Comparison of ENCODE assay signal across 11 cellular contexts in genomic region chr1:236687273-236687672, GRCh38. TPM values are rescaled to one million over a fixed set of nuclear protein-coding genes. Genes with fewer than 3 reads are reported as not detected.
A peak's percentile ranks its signal among the peaks of the same experiment; 100 is the strongest.
DNase-seq lines count a peak whose midpoint lies in the region; ATAC-seq lines count a peak whose summit lies in the region.
"Had no signal": no experiment of that assay in that cellular context is flagged by ENCODE, and none has a peak within 500 bp of the region (broad histone marks: within the 10 kb centered on the region; RNA-seq: fewer than 3 reads in every experiment).

No MANE protein-coding gene starts in this region.

- in situ Hi-C loops in GM23248 (cut with MboI), result no loop called here

- no peak overlapping the region for H3K27ac ChIP-seq in duodenal mucosa (ENCODE audit: low read depth, low read length)
- H3K27ac ChIP-seq in aorta (ENCODE audit: low read depth in 1 of 2, low read length in 2 of 2), result peak overlapping the region in 1 of 2 donors; percentile 24
- H3K27ac ChIP-seq in GM23248, result no peak overlapping the region

- H4K20me1 ChIP-seq in GM23248 (ENCODE audit: insufficient read depth), result no peaks in the 10 kb centered on the region

- ATAC-seq in Right ventricle myocardium inferior (peak; percentile 68), aorta (ENCODE audit: low FRiP score) (peak; percentile 49), HG02870 (IDR thresholded peaks at IDR 0.05; ENCODE audit: unreplicated experiment) (no peak), HG02623 (IDR thresholded peaks at IDR 0.05; ENCODE audit: unreplicated experiment) (no peak)

- H3K36me3 ChIP-seq in duodenal mucosa (ENCODE audit: control insufficient read depth in 1 of 2, insufficient read depth in 2 of 2, low read length in 2 of 2) (no peaks in the 10 kb centered on the region), aorta (ENCODE audit: control insufficient read depth in 1 of 2, insufficient read depth in 2 of 2, low read length in 1 of 2) (no peaks in the 10 kb centered on the region), GM23248 (ENCODE audit: low read depth) (no peaks in the 10 kb centered on the region)

- H3K9me3 ChIP-seq in duodenal mucosa (ENCODE audit: control insufficient read depth in 1 of 2, low read length in 2 of 2), result no peaks in the 10 kb centered on the region
- H3K9me3 ChIP-seq in aorta (ENCODE audit: control insufficient read depth, low read length), result no peaks in the 10 kb centered on the region
- no peaks in the 10 kb centered on the region for H3K9me3 ChIP-seq in GM23248 (ENCODE audit: low read depth)

- no peak overlapping the region for H3K9ac ChIP-seq in duodenal mucosa (ENCODE audit: low read depth in 1 of 2, low read length in 2 of 2)
- H3K9ac ChIP-seq in GM23248, result no peak overlapping the region

- 4 to 12% methylated on average over 8 of the region's 8 CpGs for WGBS in aorta, 2 donors
- 44 to 51% methylated on average over 8 of the region's 8 CpGs for WGBS in GM23248 (ENCODE audit: low coverage in 1 of 2, low lambda C conversion rate in 2 of 2, missing lambda C conversion rate in 2 of 2), 2 experiments

- H3F3A ChIP-seq in GM23248 (ENCODE audit: insufficient read depth), result no peaks in the 10 kb centered on the region

- DNase-seq in Right ventricle myocardium inferior (ENCODE audit: missing footprints) (no peak), cardiac septum (ENCODE audit: low spot score) (no peak), myocyte (ENCODE audit: low read depth) (peak; percentile 75), aorta (no peak), GM23248 (no peak)
- DNase-seq: activated CD8-positive, alpha-beta memory T cell treated with anti-CD3 and anti-CD28 coated beads, Interleukin-2, amount 50 U/mL, for 4 hours; NCI-H69 had no signal

- no peak overlapping the region for H2AFZ ChIP-seq in GM23248

- H3K27me3 ChIP-seq in duodenal mucosa (ENCODE audit: control insufficient read depth in 1 of 2, insufficient read depth in 2 of 2, low read length in 2 of 2) (peaks cover 15 to 20% of the 10 kb centered on the region in 2 donors), aorta (ENCODE audit: control insufficient read depth in 1 of 2, insufficient read depth in 2 of 2, low read length in 1 of 2) (no peaks in the 10 kb centered on the region), GM23248 (replicated peaks; ENCODE audit: insufficient read depth) (peaks cover 22% of the 10 kb centered on the region)

- no peaks in the 10 kb centered on the region for H3K9me2 ChIP-seq in GM23248 (ENCODE audit: insufficient read depth)

- peaks cover 5 to 8% of the 10 kb centered on the region in 2 donors for H3K4me1 ChIP-seq in duodenal mucosa (ENCODE audit: control insufficient read depth in 1 of 2, insufficient read depth in 2 of 2, low read length in 2 of 2)
- H3K4me1 ChIP-seq in aorta (ENCODE audit: control insufficient read depth in 1 of 2, insufficient read depth in 2 of 2, low read length in 2 of 2), result peaks cover 2 to 6% of the 10 kb centered on the region in 2 donors
- H3K4me1 ChIP-seq in GM23248 (ENCODE audit: insufficient read depth), result no peaks in the 10 kb centered on the region

- peak overlapping the region; percentile 46 to 54 for H3K4me3 ChIP-seq in duodenal mucosa (ENCODE audit: low read depth in 1 of 2, low read length in 2 of 2)
- peak overlapping the region; percentile 50 to 94 for H3K4me3 ChIP-seq in aorta (ENCODE audit: low read length in 2 of 2)
- no peak overlapping the region for H3K4me3 ChIP-seq in GM23248

- no peaks in the 10 kb centered on the region for H3K79me2 ChIP-seq in GM23248 (ENCODE audit: insufficient read depth)

- no peak overlapping the region for H3K4me2 ChIP-seq in GM23248 (ENCODE audit: unreplicated experiment)

- intact Hi-C loops in Right ventricle myocardium inferior (cut with DNase I) (loop anchor here (2.0 kb wide), 2 partner anchors 60 to 78 kb away; no protein-coding TSS in a partner anchor), cardiac septum (cut with DNase I) (no loop called here), aorta (cut with DNase I) (loop anchor here in 1 of 2 donors (10.0 kb wide), 1 partner anchor 82 kb away; the partner anchor contains the start of gene HEATR1)

RNA-seq across cellular contexts. Expression of gene ACTN2, which starts 1.0 kb away (rescaled TPM):
- 2,525 TPM for total RNA-seq in Right ventricle myocardium inferior
- 3,389 TPM for total RNA-seq in cardiac septum
- 178 and 220 TPM in 2 replicates for total RNA-seq in myocyte
- polyA plus RNA-seq in myocyte (2012), result 213 TPM
- total RNA-seq in aorta, result 10 to 100 TPM; 15.7 to 40.5 TPM
- 10 to 100 TPM in 1 of 2 donors, 1 to 10 TPM in 1; 3.0 to 40.1 TPM for polyA plus RNA-seq in aorta
- total RNA-seq in GM23248 (2014; rRNA removed; shearing (Covaris generic)), result not detected in 2 replicates
- 0.22 TPM in 1 of 2 replicates, not detected in the other for polyA plus RNA-seq in GM23248 (2016; fragmentation: Nextera tagmentation; extraction: Ambion mirVana)
- total RNA-seq: dermis microvascular lymphatic vessel endothelial cell had no signal

Comparison
In these comparisons a context has a peak if more than half of its experiments do, and no peak if none do; other contexts are left out.
1. ATAC-seq: peak in Right ventricle myocardium inferior (single experiment) and aorta (single experiment); none in HG02870 (single experiment) and HG02623 (single experiment).
2. RNA of gene ACTN2, which starts 1.0 kb away (total RNA-seq): 3,389 TPM in cardiac septum (single experiment), 2,525 TPM in Right ventricle myocardium inferior (single experiment), 178 to 220 TPM in myocyte and 15.7 to 40.5 TPM in aorta; not detected in GM23248; every median in the first group is over 10 times any median in the second.